In the genomic region with DNA sequence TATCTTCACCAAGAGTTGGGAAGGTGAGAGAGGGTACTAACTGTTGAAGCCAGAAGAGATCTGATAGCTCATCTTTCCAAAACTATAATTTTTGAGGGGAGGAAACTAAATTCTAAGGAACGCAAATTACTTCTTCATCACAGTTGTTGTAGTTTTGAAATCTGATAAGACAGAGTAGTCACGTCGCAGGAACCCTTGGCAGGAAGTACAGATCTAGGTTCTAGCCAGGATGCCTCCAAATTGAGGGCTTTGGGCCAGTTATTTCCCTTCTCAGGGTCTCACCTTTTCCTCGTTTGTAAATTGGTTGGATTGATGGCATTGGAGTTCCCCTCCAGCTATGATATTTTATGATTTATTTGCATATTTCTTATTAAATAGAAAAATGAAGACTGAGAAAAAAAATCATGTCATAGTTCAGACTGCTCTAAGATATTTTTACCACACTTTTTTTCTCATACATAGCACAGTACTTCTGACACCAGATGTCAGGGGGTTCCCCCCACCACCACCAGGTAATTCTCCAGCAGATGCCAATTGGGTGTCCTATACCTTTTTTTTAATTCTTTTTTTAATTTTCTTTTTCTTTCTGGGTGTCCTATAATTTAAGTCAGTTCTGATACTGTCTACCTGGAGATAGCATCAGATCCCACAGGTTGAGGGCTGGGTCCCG, we compare ENCODE assay signal across 9 cellular contexts. TPM values are rescaled to one million over a fixed set of nuclear protein-coding genes. Genes with fewer than 3 reads are reported as not detected.
DNase-seq lines count a peak whose midpoint lies in the region; ATAC-seq and TF ChIP-seq lines count a peak whose summit lies in the region.
"Had no signal": no experiment of that assay in that cellular context is flagged by ENCODE, and none has a peak within 500 bp of the region (broad histone marks: within the 10 kb centered on the region; RNA-seq: fewer than 3 reads in every experiment).

No MANE protein-coding gene starts in this region.

- peaks cover 14% of the 10 kb centered on the region for H3K4me1 ChIP-seq in CD4-positive, CD25-positive, alpha-beta regulatory T cell (ENCODE audit: control insufficient read depth, insufficient read depth, low read length, poor library complexity, severe bottlenecking)

- no peaks in the 10 kb centered on the region for H3K27me3 ChIP-seq in CD4-positive, CD25-positive, alpha-beta regulatory T cell (ENCODE audit: control insufficient read depth, insufficient read depth, low read length)

- TF ChIP-seq CTCF in osteocyte (IDR thresholded peaks at IDR 0.05): no peak

- no peaks in the 10 kb centered on the region for H3K9me3 Mint-ChIP-seq in CD4-positive, CD25-positive, alpha-beta regulatory T cell
- no peaks in the 10 kb centered on the region for H3K9me3 Mint-ChIP-seq in osteocyte (ENCODE audit: unreplicated experiment)

- peaks cover 49% of the 10 kb centered on the region for H3K36me3 Mint-ChIP-seq in CD4-positive, CD25-positive, alpha-beta regulatory T cell
- H3K36me3 Mint-ChIP-seq in osteocyte (ENCODE audit: unreplicated experiment): peaks cover 13% of the 10 kb centered on the region

- no peaks in the 10 kb centered on the region for H3K27me3 Mint-ChIP-seq in CD4-positive, CD25-positive, alpha-beta regulatory T cell
- H3K27me3 Mint-ChIP-seq in osteocyte (ENCODE audit: unreplicated experiment): no peaks in the 10 kb centered on the region

- H3K27ac Mint-ChIP-seq in CD4-positive, CD25-positive, alpha-beta regulatory T cell: peak overlapping the region; percentile 59 to 92 (median 81)
- H3K27ac Mint-ChIP-seq in osteocyte (ENCODE audit: unreplicated experiment): peak overlapping the region; percentile 81

- H3K4me3 Mint-ChIP-seq in CD4-positive, CD25-positive, alpha-beta regulatory T cell: peak overlapping the region in 2 of 4 donors; percentile 2 to 6
- no peak overlapping the region for H3K4me3 Mint-ChIP-seq in osteocyte (ENCODE audit: unreplicated experiment)

- peak; percentile 53 to 56 for ATAC-seq in CD4-positive, CD25-positive, alpha-beta regulatory T cell (ENCODE audit: low read depth in 2 of 2)
- ATAC-seq in GM21723 (IDR thresholded peaks at IDR 0.05; ENCODE audit: unreplicated experiment): no peak

- peak overlapping the region; percentile 67 for H3K27ac ChIP-seq in CD4-positive, CD25-positive, alpha-beta regulatory T cell (ENCODE audit: insufficient read depth, low read length, poor library complexity, severe bottlenecking)

- peak in 2 of 3 donors; percentile 18 to 40 for DNase-seq in CD4-positive, CD25-positive, alpha-beta regulatory T cell
- DNase-seq in T-helper 2 cell: peak in 3 of 5 experiments; percentile 28 to 69 (median 38)
- peak; percentile 64 for DNase-seq in dermis blood vessel endothelial cell
- DNase-seq in osteocyte (ENCODE audit: extremely low spot score, unreplicated experiment): no peak
- DNase-seq in D341Med (ENCODE audit: low spot score): no peak
- no peak for DNase-seq in HuH-7 (ENCODE audit: low spot score)
- DNase-seq in NCI-H2029 (lab: John Stamatoyannopoulos, UW): no peak
- DNase-seq: NCI-H1092 had no signal

- H3K4me3 ChIP-seq in CD4-positive, CD25-positive, alpha-beta regulatory T cell (ENCODE audit: low read depth, low read length): no peak overlapping the region

- no peaks in the 10 kb centered on the region for H3K9me3 ChIP-seq in CD4-positive, CD25-positive, alpha-beta regulatory T cell (ENCODE audit: control insufficient read depth in 2 of 2, low read length in 2 of 2)

- H3K36me3 ChIP-seq in CD4-positive, CD25-positive, alpha-beta regulatory T cell (ENCODE audit: control insufficient read depth, insufficient read depth, low read length): peaks cover 42% of the 10 kb centered on the region

- peaks cover 45 to 76% (median 65%) of the 10 kb centered on the region in 4 donors for H3K4me1 Mint-ChIP-seq in CD4-positive, CD25-positive, alpha-beta regulatory T cell
- H3K4me1 Mint-ChIP-seq in osteocyte (ENCODE audit: unreplicated experiment): peaks cover 37% of the 10 kb centered on the region

RNA-seq across cellular contexts. Expression of a gene that starts 32.3 kb away (rescaled TPM):
- total RNA-seq in CD4-positive, CD25-positive, alpha-beta regulatory T cell: 19.0 TPM
- polyA plus RNA-seq in CD4-positive, CD25-positive, alpha-beta regulatory T cell: 10 to 100 TPM in 2 of 4 donors, 1 to 10 TPM in 2; 9.1 to 16.2 (median 11.6) TPM
- 24.2 and 28.2 TPM in 2 replicates for total RNA-seq in dermis blood vessel endothelial cell
- total RNA-seq in osteocyte: 13.9 and 15.9 TPM in 2 replicates

RNA-seq across cellular contexts. Expression of a gene that starts 55.7 kb away (rescaled TPM):
- total RNA-seq in CD4-positive, CD25-positive, alpha-beta regulatory T cell: 114 TPM
- 10 to 100 TPM; 67.4 to 82.4 (median 74.4) TPM for polyA plus RNA-seq in CD4-positive, CD25-positive, alpha-beta regulatory T cell
- total RNA-seq in dermis blood vessel endothelial cell (81.5 and 95.7 TPM in 2 replicates), osteocyte (27.9 and 29.8 TPM in 2 replicates)

Comparison
In these comparisons a context has a peak if more than half of its experiments do, and no peak if none do; other contexts are left out.
1. DNase-seq: peak in CD4-positive, CD25-positive, alpha-beta regulatory T cell (2 of 3), T-helper 2 cell (3 of 5) and dermis blood vessel endothelial cell (single experiment); none in osteocyte (single experiment), D341Med (single experiment), HuH-7 (single experiment) and NCI-H2029 (single experiment).